ENCODE assay signal across 13 cellular contexts in genomic region chr14:70018246-70018645, GRCh38.
DNase-seq lines count a peak whose midpoint lies in the region; ATAC-seq and TF ChIP-seq lines count a peak whose summit lies in the region.
"Had no signal": no experiment of that assay in that cellular context is flagged by ENCODE, and none has a peak within 500 bp of the region (broad histone marks: within the 10 kb centered on the region; RNA-seq: fewer than 3 reads in every experiment).

No MANE protein-coding gene starts in this region.

- DNase-seq in Ammon's horn (ENCODE audit: low spot score) (peak; percentile 24), NB4 (ENCODE audit: low read depth) (no peak), fibroblast of pulmonary artery (ENCODE audit: low read depth) (peak; percentile 47), ovary (peak in 4 of 5 donors; percentile 15 to 59 (median 43)), smooth muscle cell (lab: John Stamatoyannopoulos, UW; ENCODE audit: unreplicated experiment) (no peak), Karpas-422 (no peak)
- no peak for DNase-seq in central memory CD4-positive, alpha-beta T cell
- DNase-seq: activated CD4-positive, CD25-positive, alpha-beta regulatory T cell; activated naive CD4-positive, alpha-beta T cell treated with Interleukin-2 at 50 U/mL for 16 hours; COR-L47; NCI-H345; NK-92 treated with Interleukin-12 subunit alpha and Interleukin-12 subunit beta, amount 100 ng/mL, for 24 hours had no signal

- ATAC-seq in HG02884 (IDR thresholded peaks at IDR 0.05; ENCODE audit: unreplicated experiment), result no peak

- peaks cover 2% of the 10 kb centered on the region for H3K4me1 ChIP-seq in ovary (ENCODE audit: insufficient read depth)
- H3K4me1 ChIP-seq in smooth muscle cell (ENCODE audit: low read depth), result no peaks in the 10 kb centered on the region
- no peaks in the 10 kb centered on the region for H3K4me1 ChIP-seq in Karpas-422 (ENCODE audit: low read length)

- TF ChIP-seq EP300 in ovary (IDR thresholded peaks at IDR 0.05), result no peak

- H3K79me2 ChIP-seq in smooth muscle cell (ENCODE audit: low read depth) (no peaks in the 10 kb centered on the region), Karpas-422 (ENCODE audit: low read length) (no peaks in the 10 kb centered on the region)

- H3K27me3 ChIP-seq in ovary (no peaks in the 10 kb centered on the region), smooth muscle cell (ENCODE audit: low read depth) (no peaks in the 10 kb centered on the region), Karpas-422 (ENCODE audit: low read length) (no peaks in the 10 kb centered on the region)

- H3K27ac ChIP-seq in ovary, result no peak overlapping the region
- no peak overlapping the region for H3K27ac ChIP-seq in smooth muscle cell (ENCODE audit: low read depth)
- no peak overlapping the region for H3K27ac ChIP-seq in Karpas-422 (ENCODE audit: low read length)

- H3K9ac ChIP-seq in smooth muscle cell (ENCODE audit: low read depth) (no peak overlapping the region), Karpas-422 (ENCODE audit: low read length) (no peak overlapping the region)

- H3K9me2 ChIP-seq in Karpas-422 (replicated peaks; ENCODE audit: insufficient read depth, low read length), result no peaks in the 10 kb centered on the region

- no peak for TF ChIP-seq POLR2A in NB4 (IDR thresholded peaks at IDR 0.05; ENCODE audit: extremely low read depth, insufficient read length)
- no peak for TF ChIP-seq POLR2A in ovary (IDR thresholded peaks at IDR 0.05)

- H3K4me3 ChIP-seq in NB4 (ENCODE audit: low read depth, low read length) (peak overlapping the region; percentile 42), fibroblast of pulmonary artery (replicated peaks; ENCODE audit: low read depth, low read length) (no peak overlapping the region), ovary (no peak overlapping the region), smooth muscle cell (no peak overlapping the region), Karpas-422 (ENCODE audit: low read length) (no peak overlapping the region)

- H2AFZ ChIP-seq in smooth muscle cell (ENCODE audit: low read depth), result no peak overlapping the region
- no peak overlapping the region for H2AFZ ChIP-seq in Karpas-422 (ENCODE audit: low read length)

- WGBS in ovary, 3 donors, result 16 to 22% (median 17%) methylated on average over 2 of the region's 2 CpGs
- WGBS in smooth muscle cell (ENCODE audit: low lambda C conversion rate), result 93% methylated on average over 2 of the region's 2 CpGs

- H3K9me3 ChIP-seq in ovary (no peaks in the 10 kb centered on the region), smooth muscle cell (replicated peaks; ENCODE audit: low read depth) (no peaks in the 10 kb centered on the region), Karpas-422 (ENCODE audit: low read length) (no peaks in the 10 kb centered on the region)

- TF ChIP-seq CTCF in NB4 (IDR thresholded peaks at IDR 0.05; ENCODE audit: low read depth, low read length), result no peak
- no peak for TF ChIP-seq CTCF in fibroblast of pulmonary artery (IDR thresholded peaks at IDR 0.05; ENCODE audit: low read length, missing control alignments)
- TF ChIP-seq CTCF in ovary (IDR thresholded peaks at IDR 0.05), result no peak
- no peak for TF ChIP-seq CTCF in smooth muscle cell (IDR thresholded peaks at IDR 0.05; ENCODE audit: borderline replicate concordance, insufficient read depth, poor library complexity, severe bottlenecking)

- no peaks in the 10 kb centered on the region for H3K36me3 ChIP-seq in ovary
- H3K36me3 ChIP-seq in smooth muscle cell (ENCODE audit: low read depth), result no peaks in the 10 kb centered on the region
- H3K36me3 ChIP-seq in Karpas-422 (ENCODE audit: insufficient read depth, low read length), result no peaks in the 10 kb centered on the region

- H3F3A ChIP-seq in smooth muscle cell (ENCODE audit: low read depth), result no peaks in the 10 kb centered on the region

- no peak overlapping the region for H3K4me2 ChIP-seq in smooth muscle cell
- H3K4me2 ChIP-seq in Karpas-422 (ENCODE audit: low read depth, low read length, poor library complexity, severe bottlenecking), result no peak overlapping the region

- intact Hi-C loops in ovary (cut with DNase I), result no loop called here

- H4K20me1 ChIP-seq in smooth muscle cell (ENCODE audit: low read depth) (no peaks in the 10 kb centered on the region), Karpas-422 (ENCODE audit: insufficient read depth, low read depth, low read length) (0 out of 2 replicates have a peak, but pooled peaks cover 3% of the 10 kb centered on the region)

Comparison
In these comparisons a context has a peak if more than half of its experiments do, and no peak if none do; other contexts are left out.
1. DNase-seq: peak in Ammon's horn (single experiment), fibroblast of pulmonary artery (single experiment) and ovary (4 of 5); none in NB4 (single experiment), smooth muscle cell (single experiment), Karpas-422 (single experiment) and central memory CD4-positive, alpha-beta T cell (single experiment).